8 cellular contexts compared by ENCODE assay signal in the genomic region with DNA sequence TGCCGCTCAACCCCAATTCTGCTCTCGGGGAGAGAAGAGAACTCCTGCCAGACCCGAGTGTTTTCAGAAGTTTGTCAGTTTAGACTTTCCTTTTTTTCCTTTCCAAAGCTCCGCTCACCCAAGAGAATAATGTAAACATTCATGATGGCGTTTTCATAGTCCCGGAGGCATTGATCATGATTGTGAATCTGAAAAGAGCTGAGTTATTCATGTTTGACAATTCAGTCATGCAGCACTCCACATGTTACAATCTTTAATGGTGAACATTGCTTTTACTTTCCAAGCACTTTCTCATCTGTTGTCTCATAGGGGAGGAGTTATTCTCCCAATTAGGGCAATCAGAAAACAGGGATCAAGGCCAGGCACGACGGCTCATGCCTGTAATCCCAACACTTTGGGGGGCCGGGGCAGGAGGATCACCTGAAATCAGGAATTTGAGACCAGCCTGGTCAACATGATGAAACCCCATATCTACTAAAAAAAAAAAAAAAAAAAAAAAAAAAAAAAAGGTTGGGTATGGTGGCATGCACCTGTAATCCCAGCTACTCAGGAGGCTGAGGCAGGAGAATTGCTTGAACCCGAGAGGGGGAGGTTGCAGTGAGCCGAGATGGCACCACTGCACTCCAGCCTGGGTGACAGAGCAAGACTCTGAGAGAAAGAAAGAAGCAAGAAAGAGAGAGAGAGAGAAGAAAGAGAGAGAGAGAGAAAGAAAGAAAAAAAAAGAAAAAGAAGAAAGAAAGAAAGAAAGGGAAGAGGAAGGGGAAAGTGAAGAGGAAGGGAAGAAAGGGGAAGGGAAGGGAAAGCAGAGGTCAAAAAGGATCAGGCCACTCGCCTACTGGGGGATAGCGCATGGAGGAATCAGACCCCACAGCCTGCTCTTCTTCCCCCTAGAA.
DNase-seq lines count a peak whose midpoint lies in the region; ATAC-seq, FAIRE-seq and TF ChIP-seq lines count a peak whose summit lies in the region.

No MANE protein-coding gene starts in this region.

- CTCF ChIA-PET in Panc1 (lab: Charles Lee) (no interaction called here), endothelial cell of umbilical vein (lab: Charles Lee) (interaction anchor here (0.6 to 2.1 kb wide), 6 partner anchors 30 to 131 kb away, joined by 3 to 9 read pairs (median 4); a partner anchor contains a TSS)

- H3K4me3 ChIP-seq in AG10803 (ENCODE audit: low read length) (peak overlapping the region; percentile 69), Panc1 (ENCODE audit: low read depth in 2 of 2, low read length in 2 of 2) (peak overlapping the region; percentile 40 to 66), endothelial cell of umbilical vein (replicated peaks in 1 of 3; ENCODE audit: insufficient read depth in 1 of 3, low read depth in 1 of 3, low read length in 3 of 3) (peak overlapping the region; percentile 31 to 43 (median 33))

- no peak overlapping the region for H3K9ac ChIP-seq in endothelial cell of umbilical vein (replicated peaks; ENCODE audit: extremely low read depth, insufficient read depth, low read length)

- peak overlapping the region; percentile 81 to 86 (median 85) for H3K4me3 Mint-ChIP-seq in nephron

- no peaks in the 10 kb centered on the region for H3K9me3 ChIP-seq in Panc1 (ENCODE audit: control insufficient read depth, insufficient read depth, low read depth, low read length)
- H3K9me3 ChIP-seq in endothelial cell of umbilical vein (replicated peaks; ENCODE audit: control insufficient read depth, insufficient read depth, low read length), result no peaks in the 10 kb centered on the region

- H3K9me1 ChIP-seq in endothelial cell of umbilical vein (replicated peaks; ENCODE audit: control insufficient read depth, extremely low read depth, insufficient read depth, low read length), result no peaks in the 10 kb centered on the region

- no peaks in the 10 kb centered on the region for H3K36me3 ChIP-seq in Panc1 (ENCODE audit: control insufficient read depth, insufficient read depth, low read length)
- H3K36me3 ChIP-seq in endothelial cell of umbilical vein (ENCODE audit: control insufficient read depth in 2 of 2, extremely low read depth in 1 of 2, insufficient read depth in 2 of 2, low read length in 2 of 2), result no peaks in the 10 kb centered on the region

- peak overlapping the region; percentile 74 for H2AFZ ChIP-seq in endothelial cell of umbilical vein (ENCODE audit: low read depth, low read length)

- H3K27ac Mint-ChIP-seq in nephron, result peak overlapping the region; percentile 14 to 61 (median 30)

- ATAC-seq in Panc1, result no peak

- POLR2A ChIA-PET in Panc1 (lab: Charles Lee), result no interaction called here
- POLR2A ChIA-PET in endothelial cell of umbilical vein (lab: Charles Lee), result interaction anchor here (0.6 to 0.7 kb wide), 2 partner anchors 21 to 70 kb away, joined by 3 read pairs; a partner anchor contains a TSS

- no peaks in the 10 kb centered on the region for H3K79me2 ChIP-seq in endothelial cell of umbilical vein (ENCODE audit: control insufficient read depth, insufficient read depth, low read length)

- BruUV-seq in Panc1 (replicated peaks; lab: Mats Ljungman, UMichigan) (no TSS peak), endothelial cell of umbilical vein (replicated peaks; lab: Mats Ljungman, UMichigan) (no TSS peak)

- H3K27me3 ChIP-seq in Panc1 (ENCODE audit: control insufficient read depth, insufficient read depth, low read length) (peaks cover 18% of the 10 kb centered on the region), endothelial cell of umbilical vein (ENCODE audit: control insufficient read depth in 2 of 2, insufficient read depth in 2 of 2, low read length in 2 of 2) (peaks cover 10 to 16% of the 10 kb centered on the region in 2 experiments)

- peaks cover 3% of the 10 kb centered on the region; the same call in 1 of the 2 replicates for H3K4me1 ChIP-seq in Panc1 (ENCODE audit: control insufficient read depth, insufficient read depth, low read length)
- H3K4me1 ChIP-seq in endothelial cell of umbilical vein (ENCODE audit: control insufficient read depth, extremely low read depth, insufficient read depth, low read length), result peaks cover 4% of the 10 kb centered on the region

- in situ Hi-C loops in Panc1 (cut with HindIII; ENCODE audit: low pct_unique_long_range_greater_than_20kb, low sequenced_read_pairs), result no loop called here

- no peaks in the 10 kb centered on the region for H4K20me1 ChIP-seq in endothelial cell of umbilical vein (replicated peaks; ENCODE audit: control insufficient read depth, extremely low read depth, insufficient read depth, low read length)

- dilution Hi-C loops in endothelial cell of umbilical vein (cut with MboI; ENCODE audit: extremely low pct_ligation_motif_present, low sequenced_read_pairs), result no loop called here

- no peak for TF ChIP-seq POLR2A in endothelial cell of umbilical vein (IDR thresholded peaks at IDR 0.05; ENCODE audit: low read depth, low read length)

- peaks cover 40% of the 10 kb centered on the region for H3K4me1 Mint-ChIP-seq in nephron

- peak; percentile 8 for FAIRE-seq in endothelial cell of umbilical vein (lab: Jason Lieb, UNC)

- peaks cover 63% of the 10 kb centered on the region for H3K27me3 Mint-ChIP-seq in nephron (ENCODE audit: low read depth)

- intact Hi-C loops in Panc1 (cut with micrococcal nuclease; ENCODE audit: unreplicated experiment) (no loop called here), endothelial cell of umbilical vein (cut with micrococcal nuclease) (no loop called here)

- H3K9me3 Mint-ChIP-seq in nephron, result no peaks in the 10 kb centered on the region

- peak overlapping the region; percentile 57 for H3K4me2 ChIP-seq in endothelial cell of umbilical vein (ENCODE audit: insufficient read depth, low read length)

- TF ChIP-seq CTCF in AG10803 (conservative IDR thresholded peaks at IDR 0.05; ENCODE audit: low read length) (no peak), Panc1 (IDR thresholded peaks at IDR 0.05) (no peak), endothelial cell of umbilical vein (IDR thresholded peaks at IDR 0.05; ENCODE audit: extremely low read depth in 1 of 2, insufficient read depth in 1 of 2, low read depth in 1 of 2, low read length in 2 of 2) (no peak), nephron (IDR thresholded peaks at IDR 0.05; ENCODE audit: unreplicated experiment in 3 of 3) (no peak)

- DNase-seq in AG10803 (ENCODE audit: low read depth) (no peak), Panc1 (ENCODE audit: low read depth, low spot score) (no peak), endothelial cell of umbilical vein (ENCODE audit: low read depth, low spot score) (peak; percentile 8), KG1 (lab: John Stamatoyannopoulos, UW) (no peak), DMS79 (lab: John Stamatoyannopoulos, UW) (no peak), NCI-H345 treated with DMSO at 0.1 percent for 48 hours (lab: John Stamatoyannopoulos, UW; ENCODE audit: unreplicated experiment) (no peak), NOMO-1 (lab: John Stamatoyannopoulos, UW; ENCODE audit: unreplicated experiment in 2 of 2) (no peak)

- no peak overlapping the region for H3K27ac ChIP-seq in Panc1 (ENCODE audit: low read length)
- no peak overlapping the region for H3K27ac ChIP-seq in endothelial cell of umbilical vein (ENCODE audit: insufficient read depth, low read depth, low read length)

- no peaks in the 10 kb centered on the region for H3K36me3 Mint-ChIP-seq in nephron (ENCODE audit: low read depth)

TF ChIP-seq in endothelial cell of umbilical vein, 7 proteins besides CTCF, POLR2A, EP300 and RAD21:
- TF ChIP-seq EZH2 (IDR thresholded peaks at IDR 0.05; ENCODE audit: borderline replicate concordance, low read depth, low read length, severe bottlenecking), result no peak
- TF ChIP-seq, protein P1, sequence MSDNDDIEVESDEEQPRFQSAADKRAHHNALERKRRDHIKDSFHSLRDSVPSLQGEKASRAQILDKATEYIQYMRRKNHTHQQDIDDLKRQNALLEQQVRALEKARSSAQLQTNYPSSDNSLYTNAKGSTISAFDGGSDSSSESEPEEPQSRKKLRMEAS (IDR thresholded peaks at IDR 0.05; ENCODE audit: insufficient read depth, insufficient read length), result no peak
